ENCODE assay signal across 13 cellular contexts in genomic region chr1:11134352-11135266, GRCh38. TPM values are rescaled to one million over a fixed set of nuclear protein-coding genes. Genes with fewer than 3 reads are reported as not detected.
DNase-seq lines count a peak whose midpoint lies in the region; ATAC-seq and TF ChIP-seq lines count a peak whose summit lies in the region.
"Had no signal": no experiment of that assay in that cellular context is flagged by ENCODE, and none has a peak within 500 bp of the region (broad histone marks: within the 10 kb centered on the region; RNA-seq: fewer than 3 reads in every experiment).

No MANE protein-coding gene starts in this region.

- no peak for TF ChIP-seq POLR2A in prostate gland (IDR thresholded peaks at IDR 0.05)

- H3K4me1 Mint-ChIP-seq in T-helper 2 cell treated with Interferon-gamma antibody and Interleukin-4, amounts not matched to agents 5 μg/mL and 100 μg/mL, for 36 hours (ENCODE audit: low read depth), result no peaks in the 10 kb centered on the region
- H3K4me1 Mint-ChIP-seq: endodermal cell had no signal

- H3K9me3 ChIP-seq in Panc1 (ENCODE audit: control insufficient read depth, insufficient read depth, low read depth, low read length) (no peaks in the 10 kb centered on the region), prostate gland (no peaks in the 10 kb centered on the region)

- H3K36me3 ChIP-seq in Panc1 (ENCODE audit: control insufficient read depth, insufficient read depth, low read length) (peaks cover 18% of the 10 kb centered on the region), prostate gland (peaks cover 0 to 20% of the 10 kb centered on the region in 2 donors)

- H3K4me1 ChIP-seq in Panc1 (ENCODE audit: control insufficient read depth, insufficient read depth, low read length), result peaks cover 29% of the 10 kb centered on the region
- H3K4me1 ChIP-seq in prostate gland (replicated peaks), result peaks cover 7% of the 10 kb centered on the region

- no peak overlapping the region for H3K27ac Mint-ChIP-seq in T-helper 2 cell treated with Interferon-gamma antibody and Interleukin-4, amounts not matched to agents 5 μg/mL and 100 μg/mL, for 36 hours
- H3K27ac Mint-ChIP-seq: endodermal cell had no signal

- CTCF ChIA-PET in Panc1 (lab: Charles Lee), result interaction anchor here (0.7 kb wide), 1 partner anchor 52 kb away, joined by 3 read pairs; no protein-coding TSS in a partner anchor

- TF ChIP-seq CTCF in Panc1 (IDR thresholded peaks at IDR 0.05), result no peak
- no peak for TF ChIP-seq CTCF in epithelial cell of esophagus (IDR thresholded peaks at IDR 0.05; ENCODE audit: insufficient read depth, low read depth, low read length, missing control alignments)
- no peak for TF ChIP-seq CTCF in prostate gland (IDR thresholded peaks at IDR 0.05)
- TF ChIP-seq CTCF in omental fat pad (IDR thresholded peaks at IDR 0.05), result no peak

- H3K4me3 Mint-ChIP-seq in T-helper 2 cell treated with Interferon-gamma antibody and Interleukin-4, amounts not matched to agents 5 μg/mL and 100 μg/mL, for 36 hours, result no peak overlapping the region
- H3K4me3 Mint-ChIP-seq: endodermal cell had no signal

- peaks cover 24% of the 10 kb centered on the region for H3K36me3 Mint-ChIP-seq in T-helper 2 cell treated with Interferon-gamma antibody and Interleukin-4, amounts not matched to agents 5 μg/mL and 100 μg/mL, for 36 hours (ENCODE audit: low read depth)

- in situ Hi-C loops in Panc1 (cut with HindIII; ENCODE audit: low pct_unique_long_range_greater_than_20kb, low sequenced_read_pairs), result loop anchor here (5.0 kb wide), 1 partner anchor 37 kb away; the partner anchor contains the start of gene EXOSC10

- H3K27ac ChIP-seq in Panc1 (ENCODE audit: low read length) (peak overlapping the region; percentile 92), prostate gland (peak overlapping the region; percentile 50 to 60)

- POLR2A ChIA-PET in Panc1 (lab: Charles Lee), result interaction anchor here (0.6 to 0.7 kb wide), 2 partner anchors 45 to 254 kb away, joined by 3 read pairs; no protein-coding TSS in a partner anchor

- H3K4me3 ChIP-seq in Panc1 (ENCODE audit: low read depth in 2 of 2, low read length in 2 of 2) (no peak overlapping the region), epithelial cell of esophagus (ENCODE audit: low read length) (no peak overlapping the region), prostate gland (no peak overlapping the region)

- H3K9me3 Mint-ChIP-seq in T-helper 2 cell treated with Interferon-gamma antibody and Interleukin-4, amounts not matched to agents 5 μg/mL and 100 μg/mL, for 36 hours, result no peaks in the 10 kb centered on the region
- H3K9me3 Mint-ChIP-seq: endodermal cell had no signal

- no peaks in the 10 kb centered on the region for H3K27me3 Mint-ChIP-seq in T-helper 2 cell treated with Interferon-gamma antibody and Interleukin-4, amounts not matched to agents 5 μg/mL and 100 μg/mL, for 36 hours (ENCODE audit: low read depth)

- ATAC-seq in Panc1 (peak; percentile 93), omental fat pad (ENCODE audit: low FRiP score) (no peak)

- H3K27me3 ChIP-seq in Panc1 (ENCODE audit: control insufficient read depth, insufficient read depth, low read length) (no peaks in the 10 kb centered on the region), prostate gland (replicated peaks; ENCODE audit: insufficient read depth) (no peaks in the 10 kb centered on the region)

- intact Hi-C loops in Panc1 (cut with micrococcal nuclease; ENCODE audit: unreplicated experiment) (no loop called here), prostate gland (cut with DNase I) (no loop called here)

- no TSS peak for BruUV-seq in Panc1 (replicated peaks; lab: Mats Ljungman, UMichigan)

- DNase-seq in GM03348 (ENCODE audit: low spot score) (peak; percentile 25), Panc1 (ENCODE audit: low read depth, low spot score) (no peak), epithelial cell of esophagus (ENCODE audit: low read depth) (peak; percentile 68), prostate gland (ENCODE audit: low spot score) (peak; percentile 59), NK-92 (lab: John Stamatoyannopoulos, UW; ENCODE audit: unreplicated experiment) (no peak), omental fat pad (ENCODE audit: low spot score) (no peak), NCI-H526 (lab: John Stamatoyannopoulos, UW) (no peak)
- DNase-seq in T-helper 2 cell treated with Interferon-gamma antibody and Interleukin-4, amounts not matched to agents 5 μg/mL and 100 μg/mL, for 36 hours (ENCODE audit: low spot score), result no peak
- DNase-seq: activated gamma-delta T cell treated with Interleukin-2 at 50 U/mL for 16 hours; endodermal cell; stimulated activated CD4-positive, alpha-beta T cell treated with anti-CD3 and anti-CD28 coated beads, Interleukin-15, amount 100 ng/mL, for 24 hours had no signal

- 21% methylated on average over 9 of the region's 9 CpGs for WGBS in prostate gland

RNA-seq across cellular contexts. Expression of gene EXOSC10, which starts 34.9 kb away (rescaled TPM):
- total RNA-seq in Panc1 (2021; ENCODE audit: unreplicated experiment) (93.1 TPM), prostate gland (10 to 100 TPM; 51.6 to 65.0 TPM), omental fat pad (10 to 100 TPM; 39.7 to 65.4 (median 56.9) TPM)
- polyA plus RNA-seq in Panc1 (2012; ENCODE audit: insufficient read length), result 67.5 TPM

RNA-seq across cellular contexts. Expression of gene ANGPTL7, which starts 54.5 kb away (rescaled TPM):
- total RNA-seq in Panc1 (2021; ENCODE audit: unreplicated experiment) (not detected), prostate gland (under 1 TPM in 1 of 2 donors, not detected in 1; 0.80 TPM), omental fat pad (10 to 100 TPM; 11.0 to 38.7 (median 16.9) TPM)
- not detected for polyA plus RNA-seq in Panc1 (2012; ENCODE audit: insufficient read length)
- total RNA-seq: endodermal cell; mononuclear cell; T-helper 2 cell treated with Interferon-gamma antibody and Interleukin-4, amounts not matched to agents 100 ng/mL and 5 ng/mL, for 36 hours had no signal

Comparison
In these comparisons a context has a peak if more than half of its experiments do, and no peak if none do; other contexts are left out.
1. DNase-seq: peak in GM03348 (single experiment), epithelial cell of esophagus (single experiment) and prostate gland (single experiment); none in Panc1 (single experiment), NK-92 (single experiment), T-helper 2 cell treated with Interferon-gamma antibody and Interleukin-4, amounts not matched to agents 5 μg/mL and 100 μg/mL, for 36 hours (single experiment), omental fat pad (single experiment) and NCI-H526 (0 of 2).
2. RNA of gene ANGPTL7, which starts 54.5 kb away (total RNA-seq): 11.0 to 38.7 TPM in omental fat pad; 0.80 TPM in prostate gland and not detected in Panc1 (single experiment); every median in the first group is over 4 times any median in the second.